In genomic region chrX:115367956-115368355, GRCh38 we compare ENCODE assay signal across 15 cellular contexts.
A peak's percentile ranks its signal among the peaks of the same experiment; 100 is the strongest.
DNase-seq lines count a peak whose midpoint lies in the region; ATAC-seq, FAIRE-seq and TF ChIP-seq lines count a peak whose summit lies in the region.
"Had no signal": no experiment of that assay in that cellular context is flagged by ENCODE, and none has a peak within 500 bp of the region (broad histone marks: within the 10 kb centered on the region; RNA-seq: fewer than 3 reads in every experiment).

No MANE protein-coding gene starts in this region.

- DNase-seq in RCC 7860 (ENCODE audit: low spot score) (peak; percentile 30), coronary artery (ENCODE audit: low spot score) (no peak), medulla oblongata (ENCODE audit: extremely low spot score) (peak; percentile 30), uterus (no peak), DMS114 treated with DMSO at 0.1 percent for 48 hours (lab: John Stamatoyannopoulos, UW; ENCODE audit: unreplicated experiment) (no peak)
- DNase-seq: activated naive CD4-positive, alpha-beta T cell treated with Interleukin-2 at 50 U/mL for 16 hours; CD4-positive, alpha-beta memory T cell; H7; retina; stimulated activated CD4-positive, alpha-beta T cell treated with anti-CD3 and anti-CD28 coated beads, Interleukin-4, amount 100 ng/mL, for 4 hours; stimulated activated naive CD4-positive, alpha-beta T cell; SW 1271 had no signal

- H3K4me1 ChIP-seq in uterus = no peaks in the 10 kb centered on the region

- no peaks in the 10 kb centered on the region for H3K27me3 ChIP-seq in uterus

- ATAC-seq in GM19467 (IDR thresholded peaks at IDR 0.05; ENCODE audit: unreplicated experiment) = no peak
- no peak for ATAC-seq in HG02840 (IDR thresholded peaks at IDR 0.05; ENCODE audit: low FRiP score, unreplicated experiment)
- ATAC-seq: WTC11 had no signal

- intact Hi-C loops in uterus (cut with DNase I; ENCODE audit: low total_unique reads) = no loop called here

- TF ChIP-seq CTCF in coronary artery (IDR thresholded peaks at IDR 0.05) = no peak
- TF ChIP-seq CTCF in uterus (IDR thresholded peaks at IDR 0.05) = no peak

- H3K27ac ChIP-seq in coronary artery = peak overlapping the region; percentile 17 to 41
- peak overlapping the region; percentile 21 to 41 for H3K27ac ChIP-seq in uterus

- H3K4me3 ChIP-seq in coronary artery = no peak overlapping the region
- no peak overlapping the region for H3K4me3 ChIP-seq in uterus

- H3K9me3 ChIP-seq in uterus = no peaks in the 10 kb centered on the region

- peak; percentile 76 for FAIRE-seq in RCC 7860 (lab: Jason Lieb, UNC)

- H3K36me3 ChIP-seq in uterus = no peaks in the 10 kb centered on the region

- no peak for TF ChIP-seq POLR2A in uterus (IDR thresholded peaks at IDR 0.05)

Comparison
In these comparisons a context has a peak if more than half of its experiments do, and no peak if none do; other contexts are left out.
1. DNase-seq: peak in RCC 7860 (single experiment) and medulla oblongata (single experiment); none in coronary artery (single experiment), uterus (0 of 2) and DMS114 treated with DMSO at 0.1 percent for 48 hours (single experiment).